ENCODE assay signal across 8 cellular contexts in the genomic region with DNA sequence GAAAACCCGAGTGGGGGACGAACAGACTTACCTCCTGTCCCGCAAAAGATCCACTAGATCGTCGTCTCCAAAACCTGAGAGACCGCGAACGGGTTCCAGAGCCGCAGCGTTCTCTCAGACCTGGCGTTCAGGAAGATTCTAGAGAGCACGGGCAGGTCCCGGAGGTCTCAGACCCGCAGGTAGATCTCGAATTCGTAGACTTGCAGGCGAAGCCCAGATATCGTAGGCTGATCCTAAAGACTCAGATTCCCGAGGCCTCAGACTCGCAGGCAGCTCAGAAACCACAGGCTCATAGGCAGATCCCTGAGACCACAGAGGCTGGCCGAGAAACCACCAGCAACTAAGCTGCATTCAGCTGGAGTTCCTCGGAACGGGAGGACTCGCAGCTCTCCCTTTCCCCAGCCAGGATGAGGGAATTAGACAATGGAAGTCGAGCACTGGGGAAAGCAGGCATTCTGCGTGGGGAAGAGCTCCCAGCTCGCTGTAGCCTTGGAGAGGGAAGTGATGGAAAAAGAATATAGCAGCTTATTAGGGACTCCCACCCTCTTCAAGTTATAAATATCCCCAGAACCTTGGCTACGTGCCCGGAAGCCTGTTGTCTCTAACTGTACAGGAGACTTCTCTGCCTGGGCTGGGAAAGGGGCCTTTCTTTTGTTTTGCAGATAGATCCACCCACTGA. TPM values are rescaled to one million over a fixed set of nuclear protein-coding genes. Genes with fewer than 3 reads are reported as not detected.
DNase-seq lines count a peak whose midpoint lies in the region; ATAC-seq and TF ChIP-seq lines count a peak whose summit lies in the region.

ZNF436 (minus strand) TSS at position 502 of the 679 bp plus-strand sequence. CDS start 1,831 bp downstream, outside the sequence.

- H3K4me3 ChIP-seq in HFF-Myc (replicated peaks; ENCODE audit: low read depth, low read length) (peak within 1 kb of the TSS; percentile 87), epithelial cell of esophagus (ENCODE audit: low read length) (peak within 1 kb of the TSS; percentile 67), mesodermal cell (ENCODE audit: extremely low read depth, insufficient read depth, low read length, poor library complexity, severe bottlenecking) (peak within 1 kb of the TSS; percentile 88)

- H3K9me3 Mint-ChIP-seq in stimulated activated naive CD8-positive, alpha-beta T cell treated with anti-CD3 and anti-CD28 coated beads, Interleukin-15, amount 100 ng/mL, for 72 hours = peaks cover 0 to 9% of the 10 kb centered on the region in 2 donors

- no peak for TF ChIP-seq CTCF in AG09319 (IDR thresholded peaks at IDR 0.05; ENCODE audit: low read depth, low read length)
- TF ChIP-seq CTCF in HFF-Myc (IDR thresholded peaks at IDR 0.05; ENCODE audit: low read depth, low read length, missing control alignments) = no peak
- TF ChIP-seq CTCF in epithelial cell of esophagus (IDR thresholded peaks at IDR 0.05; ENCODE audit: insufficient read depth, low read depth, low read length, missing control alignments) = no peak

- 5 to 6% methylated on average over 23 to 25 of the region's 29 CpGs for WGBS in mesodermal cell (ENCODE audit: insufficient coverage in 2 of 2), 2 experiments

- no peaks in the 10 kb centered on the region for H3K27me3 Mint-ChIP-seq in stimulated activated naive CD8-positive, alpha-beta T cell treated with anti-CD3 and anti-CD28 coated beads, Interleukin-15, amount 100 ng/mL, for 72 hours

- ATAC-seq in stimulated activated naive CD8-positive, alpha-beta T cell treated with anti-CD3 and anti-CD28 coated beads, Interleukin-15, amount 100 ng/mL, for 72 hours = no peak
- no peak for ATAC-seq in GM18517 (IDR thresholded peaks at IDR 0.05; ENCODE audit: unreplicated experiment)

- peak within 1 kb of the TSS; percentile 96 for H3K27ac ChIP-seq in mesodermal cell (ENCODE audit: low read depth, low read length, severe bottlenecking)

- H3K4me1 Mint-ChIP-seq in stimulated activated naive CD8-positive, alpha-beta T cell treated with anti-CD3 and anti-CD28 coated beads, Interleukin-15, amount 100 ng/mL, for 72 hours = peaks cover 47% of the 10 kb centered on the region

- H3K4me3 Mint-ChIP-seq in stimulated activated naive CD8-positive, alpha-beta T cell treated with anti-CD3 and anti-CD28 coated beads, Interleukin-15, amount 100 ng/mL, for 72 hours = peak within 1 kb of the TSS; percentile 98

- peaks cover 32% of the 10 kb centered on the region for H3K36me3 ChIP-seq in mesodermal cell (ENCODE audit: control insufficient read depth, insufficient read depth, low read length)

- peak; percentile 54 for DNase-seq in AG09319 (ENCODE audit: extremely low read depth, low read depth)
- no peak for DNase-seq in HFF-Myc (ENCODE audit: extremely low read depth, low read depth)
- peak; percentile 92 for DNase-seq in NCI-H69 (lab: John Stamatoyannopoulos, UW)
- DNase-seq in activated T-cell treated with anti-CD3 and anti-CD28 coated beads for 1 hour (ENCODE audit: low read depth) = peak; percentile 42
- peak; percentile 40 for DNase-seq in epithelial cell of esophagus (ENCODE audit: low read depth)
- peak; percentile 4 to 26 for DNase-seq in stimulated activated naive CD8-positive, alpha-beta T cell treated with anti-CD3 and anti-CD28 coated beads, Interleukin-15, amount 100 ng/mL, for 72 hours

- peaks cover 27% of the 10 kb centered on the region for H3K4me1 ChIP-seq in mesodermal cell (ENCODE audit: control insufficient read depth, insufficient read depth, low read length, poor library complexity, severe bottlenecking)

- H3K27ac Mint-ChIP-seq in stimulated activated naive CD8-positive, alpha-beta T cell treated with anti-CD3 and anti-CD28 coated beads, Interleukin-15, amount 100 ng/mL, for 72 hours = peak within 1 kb of the TSS; percentile 98

- H3K9me3 ChIP-seq in mesodermal cell (ENCODE audit: control insufficient read depth, low read length) = peaks cover 23% of the 10 kb centered on the region

RNA-seq across cellular contexts. Expression of gene ZNF436, which starts in this region (rescaled TPM):
- polyA plus RNA-seq in mesodermal cell (2013, experiment 1 of 2) = 8.3 TPM
- polyA plus RNA-seq in mesodermal cell (2013, experiment 2 of 2) = 7.2 TPM
